8 cellular contexts compared by ENCODE assay signal in the genomic region with DNA sequence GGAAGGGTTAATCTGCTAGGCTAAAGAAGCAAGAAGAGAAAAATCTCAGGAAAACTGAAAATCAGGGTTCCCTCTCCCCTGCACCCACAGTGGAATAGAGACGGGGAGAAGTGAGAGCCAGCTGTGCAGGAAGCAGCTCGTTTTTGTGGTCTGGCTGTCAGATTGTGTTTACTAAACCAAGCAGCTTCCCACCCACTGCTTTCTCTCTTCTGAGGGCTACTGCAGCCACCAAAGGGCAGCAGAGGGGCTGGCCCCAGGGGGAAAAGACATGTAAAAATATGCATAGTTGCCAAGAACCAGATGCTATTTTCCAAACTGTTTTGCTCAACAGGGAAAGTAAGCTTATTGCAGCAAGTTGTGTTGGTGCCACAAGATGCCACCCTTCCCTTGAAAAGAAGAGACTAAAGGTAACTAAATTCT.
DNase-seq lines count a peak whose midpoint lies in the region; ATAC-seq and TF ChIP-seq lines count a peak whose summit lies in the region.

No MANE protein-coding gene starts in this region.

- H4K20me1 ChIP-seq in GM23338 (replicated peaks; ENCODE audit: insufficient read depth) = no peaks in the 10 kb centered on the region

- H2AFZ ChIP-seq in GM23338 = peak overlapping the region; percentile 72

- H3K27me3 ChIP-seq in GM23338 (ENCODE audit: insufficient read depth) (no peaks in the 10 kb centered on the region), stomach (no peaks in the 10 kb centered on the region)

- H3K27ac ChIP-seq in GM23338 (ENCODE audit: low read depth) = no peak overlapping the region
- no peak overlapping the region for H3K27ac ChIP-seq in stomach

- peak; percentile 57 for DNase-seq in GM23338 (ENCODE audit: low spot score)
- DNase-seq in NB4 (ENCODE audit: low read depth) = peak; percentile 67
- DNase-seq in iPS-NIHi7 (ENCODE audit: extremely low spot score) = peak; percentile 58
- no peak for DNase-seq in NCI-H2196 (lab: John Stamatoyannopoulos, UW; ENCODE audit: unreplicated experiment)
- no peak for DNase-seq in stomach
- no peak for DNase-seq in stimulated activated CD4-positive, alpha-beta T cell treated with anti-CD3 and anti-CD28 coated beads, Interleukin-1b, Interleukin-23, amount 100 ng/mL, for 48 hours
- DNase-seq in mesothelial cell of epicardium (ENCODE audit: low spot score in 2 of 2, unreplicated experiment in 2 of 2) = no peak

- no peaks in the 10 kb centered on the region for H3K79me2 ChIP-seq in GM23338 (replicated peaks; ENCODE audit: insufficient read depth)

- 0 out of 2 replicates have a peak overlapping the region, but pooled peaks have one; percentile 25 for H3K4me2 ChIP-seq in GM23338

- no peaks in the 10 kb centered on the region for H3F3A ChIP-seq in GM23338 (replicated peaks; ENCODE audit: low read depth)

- 7 to 24% (median 11%) methylated on average over 2 of the region's 2 CpGs for WGBS in stomach, 5 donors

- H3K4me3 Mint-ChIP-seq in GM23338 (no peak overlapping the region), mesothelial cell of epicardium (no peak overlapping the region)

- no peaks in the 10 kb centered on the region for H3K9me3 ChIP-seq in stomach

- H3K27ac Mint-ChIP-seq in GM23338 (no peak overlapping the region), mesothelial cell of epicardium (no peak overlapping the region)

- H3K36me3 Mint-ChIP-seq in GM23338 (ENCODE audit: low read depth) (no peaks in the 10 kb centered on the region), mesothelial cell of epicardium (no peaks in the 10 kb centered on the region)

- H3K4me1 ChIP-seq in GM23338 (ENCODE audit: insufficient read depth) (peaks cover 12% of the 10 kb centered on the region), stomach (peaks cover 0 to 21% (median 10%) of the 10 kb centered on the region in 4 donors)

- TF ChIP-seq EP300 in stomach (IDR thresholded peaks at IDR 0.05) = no peak

- peak; percentile 85 for ATAC-seq in GM18505 (IDR thresholded peaks at IDR 0.05; ENCODE audit: unreplicated experiment)
- ATAC-seq in GM23338 = peak; percentile 86

- H3K9me3 Mint-ChIP-seq in GM23338 (no peaks in the 10 kb centered on the region), mesothelial cell of epicardium (no peaks in the 10 kb centered on the region)

- H3K4me3 ChIP-seq in GM23338 = no peak overlapping the region
- no peak overlapping the region for H3K4me3 ChIP-seq in NB4 (ENCODE audit: low read depth, low read length)
- H3K4me3 ChIP-seq in stomach = no peak overlapping the region

- TF ChIP-seq CTCF in GM23338 (conservative IDR thresholded peaks at IDR 0.05; ENCODE audit: low read depth in 2 of 2) (peak; percentile 25 to 27; a peak in 2 of 4 replicates), NB4 (IDR thresholded peaks at IDR 0.05; ENCODE audit: low read depth, low read length) (no peak), stomach (IDR thresholded peaks at IDR 0.05) (no peak), mesothelial cell of epicardium (IDR thresholded peaks at IDR 0.05; ENCODE audit: unreplicated experiment) (no peak)

- peaks cover 21% of the 10 kb centered on the region; the same call in 2 of the 3 replicates for H3K4me1 Mint-ChIP-seq in GM23338
- peaks cover 13% of the 10 kb centered on the region for H3K4me1 Mint-ChIP-seq in mesothelial cell of epicardium

- no peaks in the 10 kb centered on the region for H3K36me3 ChIP-seq in GM23338 (ENCODE audit: insufficient read depth)
- H3K36me3 ChIP-seq in stomach = no peaks in the 10 kb centered on the region

- H3K27me3 Mint-ChIP-seq in GM23338 (ENCODE audit: insufficient read depth, low read depth, poor library complexity) (peaks cover 2% of the 10 kb centered on the region), mesothelial cell of epicardium (ENCODE audit: low read depth) (no peaks in the 10 kb centered on the region)

- TF ChIP-seq POLR2A in GM18505 (IDR thresholded peaks at IDR 0.05; ENCODE audit: borderline replicate concordance, extremely low read depth, insufficient read depth, insufficient read length) = no peak
- TF ChIP-seq POLR2A in NB4 (IDR thresholded peaks at IDR 0.05; ENCODE audit: extremely low read depth, insufficient read length) = no peak
- no peak for TF ChIP-seq POLR2A in stomach (IDR thresholded peaks at IDR 0.05)

- intact Hi-C loops in stomach (cut with DNase I; ENCODE audit: low total_unique reads) = no loop called here

- H3K9me2 ChIP-seq in GM23338 (ENCODE audit: insufficient read depth) = no peaks in the 10 kb centered on the region

TF ChIP-seq in GM23338, 12 proteins besides CTCF, POLR2A, EP300 and RAD21 (continues in another document):
- no peak for TF ChIP-seq ZNF114 (CRISPR knock-in tag; IDR thresholded peaks at IDR 0.05)
- no peak for TF ChIP-seq EZH2phosphoT487 (IDR thresholded peaks at IDR 0.05; ENCODE audit: unreplicated experiment)
- TF ChIP-seq POLR2AphosphoS5 (IDR thresholded peaks at IDR 0.05; ENCODE audit: low read depth) = no peak
- no peak for TF ChIP-seq ZNF331 (CRISPR knock-in tag; IDR thresholded peaks at IDR 0.05; ENCODE audit: low read depth)
- TF ChIP-seq, protein P1, sequence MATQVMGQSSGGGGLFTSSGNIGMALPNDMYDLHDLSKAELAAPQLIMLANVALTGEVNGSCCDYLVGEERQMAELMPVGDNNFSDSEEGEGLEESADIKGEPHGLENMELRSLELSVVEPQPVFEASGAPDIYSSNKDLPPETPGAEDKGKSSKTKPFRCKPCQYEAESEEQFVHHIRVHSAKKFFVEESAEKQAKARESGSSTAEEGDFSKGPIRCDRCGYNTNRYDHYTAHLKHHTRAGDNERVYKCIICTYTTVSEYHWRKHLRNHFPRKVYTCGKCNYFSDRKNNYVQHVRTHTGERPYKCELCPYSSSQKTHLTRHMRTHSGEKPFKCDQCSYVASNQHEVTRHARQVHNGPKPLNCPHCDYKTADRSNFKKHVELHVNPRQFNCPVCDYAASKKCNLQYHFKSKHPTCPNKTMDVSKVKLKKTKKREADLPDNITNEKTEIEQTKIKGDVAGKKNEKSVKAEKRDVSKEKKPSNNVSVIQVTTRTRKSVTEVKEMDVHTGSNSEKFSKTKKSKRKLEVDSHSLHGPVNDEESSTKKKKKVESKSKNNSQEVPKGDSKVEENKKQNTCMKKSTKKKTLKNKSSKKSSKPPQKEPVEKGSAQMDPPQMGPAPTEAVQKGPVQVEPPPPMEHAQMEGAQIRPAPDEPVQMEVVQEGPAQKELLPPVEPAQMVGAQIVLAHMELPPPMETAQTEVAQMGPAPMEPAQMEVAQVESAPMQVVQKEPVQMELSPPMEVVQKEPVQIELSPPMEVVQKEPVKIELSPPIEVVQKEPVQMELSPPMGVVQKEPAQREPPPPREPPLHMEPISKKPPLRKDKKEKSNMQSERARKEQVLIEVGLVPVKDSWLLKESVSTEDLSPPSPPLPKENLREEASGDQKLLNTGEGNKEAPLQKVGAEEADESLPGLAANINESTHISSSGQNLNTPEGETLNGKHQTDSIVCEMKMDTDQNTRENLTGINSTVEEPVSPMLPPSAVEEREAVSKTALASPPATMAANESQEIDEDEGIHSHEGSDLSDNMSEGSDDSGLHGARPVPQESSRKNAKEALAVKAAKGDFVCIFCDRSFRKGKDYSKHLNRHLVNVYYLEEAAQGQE (IDR thresholded peaks at IDR 0.05; ENCODE audit: unreplicated experiment) = no peak
- no peak for TF ChIP-seq STAT1 (IDR thresholded peaks at IDR 0.05; ENCODE audit: unreplicated experiment)

Comparison
In these comparisons a context has a peak if more than half of its experiments do, and no peak if none do; other contexts are left out.
1. DNase-seq: peak in GM23338 (single experiment), NB4 (single experiment) and iPS-NIHi7 (single experiment); none in NCI-H2196 (single experiment), stomach (single experiment), stimulated activated CD4-positive, alpha-beta T cell treated with anti-CD3 and anti-CD28 coated beads, Interleukin-1b, Interleukin-23, amount 100 ng/mL, for 48 hours (single experiment) and mesothelial cell of epicardium (0 of 2).
2. CTCF ChIP-seq: peak in GM23338 (2 of 2); none in NB4 (single experiment), stomach (0 of 7) and mesothelial cell of epicardium (single experiment).